ENCODE assay signal across 1 cellular context in genomic region chr5:109826-110225, GRCh38.
TF ChIP-seq lines count a peak whose summit lies in the region.

No MANE protein-coding gene starts in this region.

TF ChIP-seq in WTC11, 78 proteins besides CTCF, POLR2A, EP300 and RAD21 (continued from another document):
- no peak for TF ChIP-seq ARID4B (CRISPR knock-in tag; IDR thresholded peaks at IDR 0.05; ENCODE audit: borderline replicate concordance)
- TF ChIP-seq ESRRA (CRISPR knock-in tag; IDR thresholded peaks at IDR 0.05; ENCODE audit: borderline replicate concordance), result no peak
- no peak for TF ChIP-seq ZNF232 (CRISPR knock-in tag; IDR thresholded peaks at IDR 0.05)
- no peak for TF ChIP-seq TP53 (CRISPR knock-in tag; IDR thresholded peaks at IDR 0.05)
- TF ChIP-seq ZNF121 (CRISPR knock-in tag; IDR thresholded peaks at IDR 0.05), result no peak
- no peak for TF ChIP-seq SMAD3 (CRISPR knock-in tag; IDR thresholded peaks at IDR 0.05; ENCODE audit: borderline replicate concordance)
- no peak for TF ChIP-seq ELF4 (CRISPR knock-in tag; IDR thresholded peaks at IDR 0.05; ENCODE audit: low read depth)
- TF ChIP-seq ZMAT4 (CRISPR knock-in tag; IDR thresholded peaks at IDR 0.05), result no peak
- no peak for TF ChIP-seq E2F5 (CRISPR knock-in tag; IDR thresholded peaks at IDR 0.05)
- TF ChIP-seq CBFB (CRISPR knock-in tag; IDR thresholded peaks at IDR 0.05; ENCODE audit: low read depth), result no peak
